ENCODE assay signal across 1 cellular context in genomic region chr21:42721341-42721824, GRCh38.
TF ChIP-seq lines count a peak whose summit lies in the region.

No MANE protein-coding gene starts in this region.

TF ChIP-seq in HepG2, 621 proteins besides CTCF, POLR2A, EP300 and RAD21 (continued from another document and continues in another):
- TF ChIP-seq ZBTB8A (CRISPR knock-in tag; IDR thresholded peaks at IDR 0.05; ENCODE audit: borderline replicate concordance, low read depth), result no peak
- TF ChIP-seq RBFOX2 (IDR thresholded peaks at IDR 0.05; ENCODE audit: low read depth, low read length), result no peak
- no peak for TF ChIP-seq ZNF556 (CRISPR knock-in tag; IDR thresholded peaks at IDR 0.05; ENCODE audit: borderline replicate concordance)
- peak; percentile 34; the same call in 1 of the 2 replicates for TF ChIP-seq ZFP91 (CRISPR knock-in tag; IDR thresholded peaks at IDR 0.05; ENCODE audit: borderline replicate concordance)
- no peak for TF ChIP-seq HMGXB4 (CRISPR knock-in tag; IDR thresholded peaks at IDR 0.05; ENCODE audit: borderline replicate concordance in 1 of 2, low read depth in 1 of 2)
- no peak for TF ChIP-seq ZBTB26 (CRISPR knock-in tag; IDR thresholded peaks at IDR 0.05; ENCODE audit: borderline replicate concordance)
- TF ChIP-seq TSC22D2 (CRISPR knock-in tag; IDR thresholded peaks at IDR 0.05; ENCODE audit: borderline replicate concordance), result no peak
- TF ChIP-seq RELA (CRISPR knock-in tag; IDR thresholded peaks at IDR 0.05), result no peak
- TF ChIP-seq HNRNPL (IDR thresholded peaks at IDR 0.05; ENCODE audit: low read depth, low read length), result no peak
- 0 out of 2 replicates have a peak, but pooled peaks have one; percentile 6 for TF ChIP-seq MED1 (CRISPR knock-in tag; IDR thresholded peaks at IDR 0.05)
- no peak for TF ChIP-seq DMAP1 (CRISPR knock-in tag; IDR thresholded peaks at IDR 0.05)
- no peak for TF ChIP-seq TP53 (CRISPR knock-in tag; conservative IDR thresholded peaks at IDR 0.05)
- no peak for TF ChIP-seq ZKSCAN8 (CRISPR knock-in tag; IDR thresholded peaks at IDR 0.05; ENCODE audit: borderline replicate concordance)
- 0 out of 2 replicates have a peak, but pooled peaks have one; percentile 16 for TF ChIP-seq CEBPB (IDR thresholded peaks at IDR 0.05; ENCODE audit: borderline replicate concordance, low read depth, low read length)
- no peak for TF ChIP-seq ZMAT5 (CRISPR knock-in tag; IDR thresholded peaks at IDR 0.05; ENCODE audit: borderline replicate concordance, low read depth)
- TF ChIP-seq FOXP1 (IDR thresholded peaks at IDR 0.05), result no peak
- no peak for TF ChIP-seq FOXP1 (CRISPR knock-in tag; IDR thresholded peaks at IDR 0.05)
- TF ChIP-seq ZHX1 (CRISPR knock-in tag; IDR thresholded peaks at IDR 0.05; ENCODE audit: low read depth), result no peak
- no peak for TF ChIP-seq ZNF367 (CRISPR knock-in tag; IDR thresholded peaks at IDR 0.05; ENCODE audit: borderline replicate concordance)
- no peak for TF ChIP-seq KLF11 (CRISPR knock-in tag; IDR thresholded peaks at IDR 0.05)
- peak; percentile 43; the same call in 1 of the 2 replicates for TF ChIP-seq BCL6 (CRISPR knock-in tag; IDR thresholded peaks at IDR 0.05)
- no peak for TF ChIP-seq ZNF441 (CRISPR knock-in tag; IDR thresholded peaks at IDR 0.05; ENCODE audit: borderline replicate concordance)
- TF ChIP-seq TCF7L2 (IDR thresholded peaks at IDR 0.05; ENCODE audit: low read depth, low read length), result no peak
- peak; percentile 27 for TF ChIP-seq SKI (IDR thresholded peaks at IDR 0.05; ENCODE audit: partially characterized antibody)
- no peak for TF ChIP-seq ZNF660 (CRISPR knock-in tag; IDR thresholded peaks at IDR 0.05; ENCODE audit: borderline replicate concordance, low read depth)
- TF ChIP-seq RARA (CRISPR knock-in tag; IDR thresholded peaks at IDR 0.05), result peak; percentile 96
- no peak for TF ChIP-seq TBX3 (IDR thresholded peaks at IDR 0.05; ENCODE audit: borderline replicate concordance)
- no peak for TF ChIP-seq HNF1B (CRISPR knock-in tag; IDR thresholded peaks at IDR 0.05)
- TF ChIP-seq NR2F6 (IDR thresholded peaks at IDR 0.05), result no peak
- peak; percentile 52; the same call in 1 of the 2 replicates for TF ChIP-seq NR2F6 (CRISPR knock-in tag; IDR thresholded peaks at IDR 0.05)
- TF ChIP-seq NPAS2 (CRISPR knock-in tag; IDR thresholded peaks at IDR 0.05; ENCODE audit: borderline replicate concordance), result no peak
- TF ChIP-seq SKIL (CRISPR knock-in tag; IDR thresholded peaks at IDR 0.05; ENCODE audit: borderline replicate concordance), result no peak
- TF ChIP-seq ZNF18 (CRISPR knock-in tag; IDR thresholded peaks at IDR 0.05; ENCODE audit: insufficient replicate concordance), result no peak
- no peak for TF ChIP-seq NFYC (CRISPR knock-in tag; IDR thresholded peaks at IDR 0.05)
- no peak for TF ChIP-seq ZFP41 (CRISPR knock-in tag; IDR thresholded peaks at IDR 0.05; ENCODE audit: borderline replicate concordance)
- no peak for TF ChIP-seq ZNF567 (CRISPR knock-in tag; IDR thresholded peaks at IDR 0.05; ENCODE audit: borderline replicate concordance)
- TF ChIP-seq SNAPC5 (CRISPR knock-in tag; IDR thresholded peaks at IDR 0.05; ENCODE audit: borderline replicate concordance), result no peak
- no peak for TF ChIP-seq JUND (CRISPR knock-in tag; IDR thresholded peaks at IDR 0.05)
- TF ChIP-seq ISX (CRISPR knock-in tag; conservative IDR thresholded peaks at IDR 0.05), result no peak
- TF ChIP-seq ETV6 (CRISPR knock-in tag; conservative IDR thresholded peaks at IDR 0.05), result no peak
- TF ChIP-seq ZNF564 (CRISPR knock-in tag; IDR thresholded peaks at IDR 0.05), result no peak
- TF ChIP-seq ISL2 (CRISPR knock-in tag; IDR thresholded peaks at IDR 0.05), result no peak
- no peak for TF ChIP-seq PTBP1 (IDR thresholded peaks at IDR 0.05; ENCODE audit: low read depth, low read length, poor library complexity, severe bottlenecking)
- TF ChIP-seq CEBPG (CRISPR knock-in tag; IDR thresholded peaks at IDR 0.05), result peak; percentile 70
- TF ChIP-seq ZNF256 (CRISPR knock-in tag; conservative IDR thresholded peaks at IDR 0.05), result no peak
- no peak for TF ChIP-seq ZNF224 (CRISPR knock-in tag; IDR thresholded peaks at IDR 0.05)
- TF ChIP-seq ZNF790 (CRISPR knock-in tag; IDR thresholded peaks at IDR 0.05; ENCODE audit: borderline replicate concordance), result no peak
- no peak for TF ChIP-seq REXO4 (CRISPR knock-in tag; IDR thresholded peaks at IDR 0.05; ENCODE audit: borderline replicate concordance)
- no peak for TF ChIP-seq ZMYM4 (CRISPR knock-in tag; IDR thresholded peaks at IDR 0.05)
- peak; percentile 16; the same call in 1 of the 2 replicates for TF ChIP-seq GATAD2A (CRISPR knock-in tag; IDR thresholded peaks at IDR 0.05)
- TF ChIP-seq HMGXB3 (CRISPR knock-in tag; IDR thresholded peaks at IDR 0.05; ENCODE audit: borderline replicate concordance), result no peak
- TF ChIP-seq MLLT10 (CRISPR knock-in tag; IDR thresholded peaks at IDR 0.05), result no peak
